1 cellular context compared by ENCODE assay signal in genomic region chr3:122383915-122384697, GRCh38.
TF ChIP-seq lines count a peak whose summit lies in the region.

TSS of gene FAM162A (plus strand) at chr3:122384182. CDS start at chr3:122384266, 84 bp downstream.

TF ChIP-seq in K562, 482 proteins besides CTCF, POLR2A, EP300 and RAD21 (continued from another document and continues in another):
- TF ChIP-seq, protein P1, sequence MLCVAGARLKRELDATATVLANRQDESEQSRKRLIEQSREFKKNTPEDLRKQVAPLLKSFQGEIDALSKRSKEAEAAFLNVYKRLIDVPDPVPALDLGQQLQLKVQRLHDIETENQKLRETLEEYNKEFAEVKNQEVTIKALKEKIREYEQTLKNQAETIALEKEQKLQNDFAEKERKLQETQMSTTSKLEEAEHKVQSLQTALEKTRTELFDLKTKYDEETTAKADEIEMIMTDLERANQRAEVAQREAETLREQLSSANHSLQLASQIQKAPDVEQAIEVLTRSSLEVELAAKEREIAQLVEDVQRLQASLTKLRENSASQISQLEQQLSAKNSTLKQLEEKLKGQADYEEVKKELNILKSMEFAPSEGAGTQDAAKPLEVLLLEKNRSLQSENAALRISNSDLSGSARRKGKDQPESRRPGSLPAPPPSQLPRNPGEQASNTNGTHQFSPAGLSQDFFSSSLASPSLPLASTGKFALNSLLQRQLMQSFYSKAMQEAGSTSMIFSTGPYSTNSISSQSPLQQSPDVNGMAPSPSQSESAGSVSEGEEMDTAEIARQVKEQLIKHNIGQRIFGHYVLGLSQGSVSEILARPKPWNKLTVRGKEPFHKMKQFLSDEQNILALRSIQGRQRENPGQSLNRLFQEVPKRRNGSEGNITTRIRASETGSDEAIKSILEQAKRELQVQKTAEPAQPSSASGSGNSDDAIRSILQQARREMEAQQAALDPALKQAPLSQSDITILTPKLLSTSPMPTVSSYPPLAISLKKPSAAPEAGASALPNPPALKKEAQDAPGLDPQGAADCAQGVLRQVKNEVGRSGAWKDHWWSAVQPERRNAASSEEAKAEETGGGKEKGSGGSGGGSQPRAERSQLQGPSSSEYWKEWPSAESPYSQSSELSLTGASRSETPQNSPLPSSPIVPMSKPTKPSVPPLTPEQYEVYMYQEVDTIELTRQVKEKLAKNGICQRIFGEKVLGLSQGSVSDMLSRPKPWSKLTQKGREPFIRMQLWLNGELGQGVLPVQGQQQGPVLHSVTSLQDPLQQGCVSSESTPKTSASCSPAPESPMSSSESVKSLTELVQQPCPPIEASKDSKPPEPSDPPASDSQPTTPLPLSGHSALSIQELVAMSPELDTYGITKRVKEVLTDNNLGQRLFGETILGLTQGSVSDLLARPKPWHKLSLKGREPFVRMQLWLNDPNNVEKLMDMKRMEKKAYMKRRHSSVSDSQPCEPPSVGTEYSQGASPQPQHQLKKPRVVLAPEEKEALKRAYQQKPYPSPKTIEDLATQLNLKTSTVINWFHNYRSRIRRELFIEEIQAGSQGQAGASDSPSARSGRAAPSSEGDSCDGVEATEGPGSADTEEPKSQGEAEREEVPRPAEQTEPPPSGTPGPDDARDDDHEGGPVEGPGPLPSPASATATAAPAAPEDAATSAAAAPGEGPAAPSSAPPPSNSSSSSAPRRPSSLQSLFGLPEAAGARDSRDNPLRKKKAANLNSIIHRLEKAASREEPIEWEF (CRISPR knock-in tag; IDR thresholded peaks at IDR 0.05): no peak
- TF ChIP-seq BRF1 (IDR thresholded peaks at IDR 0.05; ENCODE audit: borderline replicate concordance, extremely low read depth, insufficient read length): no peak
- TF ChIP-seq SETDB1 (IDR thresholded peaks at IDR 0.05; ENCODE audit: low read length): no peak
- 0 out of 2 replicates have a peak, but pooled peaks have one; percentile 32 for TF ChIP-seq NBN (IDR thresholded peaks at IDR 0.05; ENCODE audit: low read depth)
- no peak for TF ChIP-seq NFIX (CRISPR knock-in tag; IDR thresholded peaks at IDR 0.05; ENCODE audit: low read depth)
- TF ChIP-seq ZBTB7A (IDR thresholded peaks at IDR 0.05; ENCODE audit: borderline replicate concordance, control insufficient read depth, low read depth, low read length): peak; percentile 80; the same call in 1 of the 2 replicates
- TF ChIP-seq CCNT2 (IDR thresholded peaks at IDR 0.05; ENCODE audit: borderline replicate concordance, extremely low read depth, insufficient read length, low read depth, low read length): peak; percentile 87
- peak; percentile 90 for TF ChIP-seq CTBP1 (IDR thresholded peaks at IDR 0.05; ENCODE audit: borderline replicate concordance)
- TF ChIP-seq, protein P2, sequence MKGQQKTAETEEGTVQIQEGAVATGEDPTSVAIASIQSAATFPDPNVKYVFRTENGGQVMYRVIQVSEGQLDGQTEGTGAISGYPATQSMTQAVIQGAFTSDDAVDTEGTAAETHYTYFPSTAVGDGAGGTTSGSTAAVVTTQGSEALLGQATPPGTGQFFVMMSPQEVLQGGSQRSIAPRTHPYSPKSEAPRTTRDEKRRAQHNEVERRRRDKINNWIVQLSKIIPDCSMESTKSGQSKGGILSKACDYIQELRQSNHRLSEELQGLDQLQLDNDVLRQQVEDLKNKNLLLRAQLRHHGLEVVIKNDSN (CRISPR knock-in tag; IDR thresholded peaks at IDR 0.05): no peak
- TF ChIP-seq ZNF699 (CRISPR knock-in tag; IDR thresholded peaks at IDR 0.05; ENCODE audit: insufficient replicate concordance): no peak
- no peak for TF ChIP-seq ZNF347 (CRISPR knock-in tag; IDR thresholded peaks at IDR 0.05; ENCODE audit: low read depth)
- TF ChIP-seq ZBTB9 (CRISPR knock-in tag; IDR thresholded peaks at IDR 0.05): no peak
- TF ChIP-seq MBD2 (IDR thresholded peaks at IDR 0.05; ENCODE audit: borderline replicate concordance, low read depth): peak; percentile 66
- TF ChIP-seq KDM4B (IDR thresholded peaks at IDR 0.05; ENCODE audit: borderline replicate concordance in 2 of 2, low read depth in 1 of 2): no peak
- peak; percentile 63 for TF ChIP-seq KDM5B (IDR thresholded peaks at IDR 0.05; ENCODE audit: insufficient replicate concordance, low read depth, low read length)
- no peak for TF ChIP-seq ZBTB8A (IDR thresholded peaks at IDR 0.05; ENCODE audit: partially characterized antibody)
- TF ChIP-seq ZNF384 (IDR thresholded peaks at IDR 0.05; ENCODE audit: low read depth, low read length): no peak
- TF ChIP-seq PHF8 (IDR thresholded peaks at IDR 0.05; ENCODE audit: borderline replicate concordance, low read length): peak; percentile 78
- TF ChIP-seq SAFB (IDR thresholded peaks at IDR 0.05; ENCODE audit: borderline replicate concordance, low read depth, low read length): peak; percentile 44; the same call in 1 of the 2 replicates
- no peak for TF ChIP-seq SMAD3 (CRISPR knock-in tag; conservative IDR thresholded peaks at IDR 0.05)
- TF ChIP-seq ZNF592 (IDR thresholded peaks at IDR 0.05): 0 out of 2 replicates have a peak, but pooled peaks have one; percentile 10
- TF ChIP-seq FUS (optimal IDR thresholded peaks at IDR 0.05; ENCODE audit: low read depth, low read length): no peak
- TF ChIP-seq, protein P3, sequence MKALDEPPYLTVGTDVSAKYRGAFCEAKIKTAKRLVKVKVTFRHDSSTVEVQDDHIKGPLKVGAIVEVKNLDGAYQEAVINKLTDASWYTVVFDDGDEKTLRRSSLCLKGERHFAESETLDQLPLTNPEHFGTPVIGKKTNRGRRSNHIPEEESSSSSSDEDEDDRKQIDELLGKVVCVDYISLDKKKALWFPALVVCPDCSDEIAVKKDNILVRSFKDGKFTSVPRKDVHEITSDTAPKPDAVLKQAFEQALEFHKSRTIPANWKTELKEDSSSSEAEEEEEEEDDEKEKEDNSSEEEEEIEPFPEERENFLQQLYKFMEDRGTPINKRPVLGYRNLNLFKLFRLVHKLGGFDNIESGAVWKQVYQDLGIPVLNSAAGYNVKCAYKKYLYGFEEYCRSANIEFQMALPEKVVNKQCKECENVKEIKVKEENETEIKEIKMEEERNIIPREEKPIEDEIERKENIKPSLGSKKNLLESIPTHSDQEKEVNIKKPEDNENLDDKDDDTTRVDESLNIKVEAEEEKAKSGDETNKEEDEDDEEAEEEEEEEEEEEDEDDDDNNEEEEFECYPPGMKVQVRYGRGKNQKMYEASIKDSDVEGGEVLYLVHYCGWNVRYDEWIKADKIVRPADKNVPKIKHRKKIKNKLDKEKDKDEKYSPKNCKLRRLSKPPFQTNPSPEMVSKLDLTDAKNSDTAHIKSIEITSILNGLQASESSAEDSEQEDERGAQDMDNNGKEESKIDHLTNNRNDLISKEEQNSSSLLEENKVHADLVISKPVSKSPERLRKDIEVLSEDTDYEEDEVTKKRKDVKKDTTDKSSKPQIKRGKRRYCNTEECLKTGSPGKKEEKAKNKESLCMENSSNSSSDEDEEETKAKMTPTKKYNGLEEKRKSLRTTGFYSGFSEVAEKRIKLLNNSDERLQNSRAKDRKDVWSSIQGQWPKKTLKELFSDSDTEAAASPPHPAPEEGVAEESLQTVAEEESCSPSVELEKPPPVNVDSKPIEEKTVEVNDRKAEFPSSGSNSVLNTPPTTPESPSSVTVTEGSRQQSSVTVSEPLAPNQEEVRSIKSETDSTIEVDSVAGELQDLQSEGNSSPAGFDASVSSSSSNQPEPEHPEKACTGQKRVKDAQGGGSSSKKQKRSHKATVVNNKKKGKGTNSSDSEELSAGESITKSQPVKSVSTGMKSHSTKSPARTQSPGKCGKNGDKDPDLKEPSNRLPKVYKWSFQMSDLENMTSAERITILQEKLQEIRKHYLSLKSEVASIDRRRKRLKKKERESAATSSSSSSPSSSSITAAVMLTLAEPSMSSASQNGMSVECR (CRISPR knock-in tag; IDR thresholded peaks at IDR 0.05): 0 out of 2 replicates have a peak, but pooled peaks have one; percentile 19
- TF ChIP-seq ZC3H4 (CRISPR knock-in tag; IDR thresholded peaks at IDR 0.05; ENCODE audit: borderline replicate concordance): no peak
- no peak for TF ChIP-seq RBM15 (IDR thresholded peaks at IDR 0.05; ENCODE audit: insufficient read depth, low read length)
- no peak for TF ChIP-seq PRPF4 (IDR thresholded peaks at IDR 0.05; ENCODE audit: insufficient read depth, low read depth, low read length, poor library complexity, severe bottlenecking)
- TF ChIP-seq TCF7L2 (IDR thresholded peaks at IDR 0.05; ENCODE audit: low read depth, low read length): no peak
- TF ChIP-seq OTX1 (CRISPR knock-in tag; IDR thresholded peaks at IDR 0.05): no peak
- TF ChIP-seq KLF10 (CRISPR knock-in tag; IDR thresholded peaks at IDR 0.05): no peak
- TF ChIP-seq ZBTB1 (CRISPR knock-in tag; IDR thresholded peaks at IDR 0.05; ENCODE audit: borderline replicate concordance, low read depth): no peak
- peak; percentile 40; the same call in 1 of the 2 replicates for TF ChIP-seq VEZF1 (CRISPR knock-in tag; IDR thresholded peaks at IDR 0.05)
- TF ChIP-seq ZFP91 (CRISPR knock-in tag; IDR thresholded peaks at IDR 0.05): no peak
- no peak for TF ChIP-seq HDAC6 (IDR thresholded peaks at IDR 0.05; ENCODE audit: low read depth, low read length)
- TF ChIP-seq, protein P4, sequence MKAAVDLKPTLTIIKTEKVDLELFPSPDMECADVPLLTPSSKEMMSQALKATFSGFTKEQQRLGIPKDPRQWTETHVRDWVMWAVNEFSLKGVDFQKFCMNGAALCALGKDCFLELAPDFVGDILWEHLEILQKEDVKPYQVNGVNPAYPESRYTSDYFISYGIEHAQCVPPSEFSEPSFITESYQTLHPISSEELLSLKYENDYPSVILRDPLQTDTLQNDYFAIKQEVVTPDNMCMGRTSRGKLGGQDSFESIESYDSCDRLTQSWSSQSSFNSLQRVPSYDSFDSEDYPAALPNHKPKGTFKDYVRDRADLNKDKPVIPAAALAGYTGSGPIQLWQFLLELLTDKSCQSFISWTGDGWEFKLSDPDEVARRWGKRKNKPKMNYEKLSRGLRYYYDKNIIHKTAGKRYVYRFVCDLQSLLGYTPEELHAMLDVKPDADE (conservative IDR thresholded peaks at IDR 0.05; ENCODE audit: control insufficient read depth, low read depth, low read length): peak; percentile 51
- TF ChIP-seq TBP (optimal IDR thresholded peaks at IDR 0.05; ENCODE audit: low read depth, low read length): peak; percentile 81
- peak; percentile 51; the same call in 1 of the 2 replicates for TF ChIP-seq POLR2AphosphoS5 (IDR thresholded peaks at IDR 0.05; ENCODE audit: control insufficient read depth, insufficient read depth, low read depth, low read length)
- TF ChIP-seq ZNF436 (CRISPR knock-in tag; IDR thresholded peaks at IDR 0.05): no peak
